ENCODE assay signal across 10 cellular contexts in genomic region chr18:79857082-79857661, GRCh38. TPM values are rescaled to one million over a fixed set of nuclear protein-coding genes. Genes with fewer than 3 reads are reported as not detected.
DNase-seq lines count a peak whose midpoint lies in the region; ATAC-seq and TF ChIP-seq lines count a peak whose summit lies in the region.
"Had no signal": no experiment of that assay in that cellular context is flagged by ENCODE, and none has a peak within 500 bp of the region (broad histone marks: within the 10 kb centered on the region; RNA-seq: fewer than 3 reads in every experiment).

No MANE protein-coding gene starts in this region.

- CTCF ChIA-PET in AG04450 (lab: Charles Lee): no interaction called here

- H3K9me3 ChIP-seq in AG04450 (ENCODE audit: control insufficient read depth, insufficient read depth, low read length): peaks cover 18% of the 10 kb centered on the region
- H3K9me3 ChIP-seq: vagina had no signal

- TF ChIP-seq CTCF in AG04450 (IDR thresholded peaks at IDR 0.05; ENCODE audit: low read depth, low read length) (no peak), astrocyte of the spinal cord (IDR thresholded peaks at IDR 0.05; ENCODE audit: low read depth, low read length) (no peak), GM13977 (IDR thresholded peaks at IDR 0.05; ENCODE audit: extremely low read depth, insufficient read depth, missing control alignments) (no peak)

- H3K27ac ChIP-seq in AG04450 (ENCODE audit: low read depth, low read length): no peak overlapping the region
- H3K27ac ChIP-seq: vagina had no signal

- peak overlapping the region; percentile 10; the same call in 1 of the 2 replicates for H3K4me3 ChIP-seq in AG04450 (ENCODE audit: low read depth, low read length)
- H3K4me3 ChIP-seq in astrocyte of the spinal cord (ENCODE audit: low read depth, low read length): no peak overlapping the region
- H3K4me3 ChIP-seq: skin epidermis, vagina had no signal

- no peak for ATAC-seq in HG03039 (IDR thresholded peaks at IDR 0.05; ENCODE audit: unreplicated experiment)
- ATAC-seq in GM21528 (IDR thresholded peaks at IDR 0.05; ENCODE audit: low FRiP score, unreplicated experiment): no peak

- peaks cover 12% of the 10 kb centered on the region for H3K27me3 ChIP-seq in AG04450 (ENCODE audit: control insufficient read depth, insufficient read depth, low read length)
- H3K27me3 ChIP-seq: vagina had no signal

- in situ Hi-C loops in astrocyte of the spinal cord (cut with HindIII; ENCODE audit: low sequenced_read_pairs): no loop called here
- in situ Hi-C loops in GM13977 (cut with MboI; ENCODE audit: low pct_unique_long_range_greater_than_20kb, low sequenced_read_pairs, unreplicated experiment): no loop called here

- DNase-seq in AG04450 (ENCODE audit: low read depth, low spot score) (no peak), HT1080 (ENCODE audit: low read depth) (peak; percentile 7), astrocyte of the spinal cord (ENCODE audit: low read depth, low spot score) (peak; percentile 17), iPS-NIHi7 (ENCODE audit: extremely low spot score) (peak; percentile 53), GM13977 (ENCODE audit: low spot score) (no peak)
- no peak for DNase-seq in stimulated activated CD4-positive, alpha-beta T cell treated with anti-CD3 and anti-CD28 coated beads, Interleukin-2, amount 100 ng/mL, for 48 hours

- POLR2A ChIA-PET in AG04450 (lab: Yijun Ruan, JAX): interaction anchor here (1.3 kb wide), 1 partner anchor 65 kb away, joined by 3 read pairs; no protein-coding TSS in a partner anchor

RNA-seq across cellular contexts. Expression of gene KCNG2, which starts 59.4 kb away (rescaled TPM):
- 0.38 and 0.57 TPM in 2 replicates for polyA plus RNA-seq in AG04450 (2011; rRNA removed)
- not detected in 2 replicates for polyA minus RNA-seq in AG04450 (2011; rRNA and poly(A)+ RNA removed)
- not detected in 2 replicates for total RNA-seq in HT1080 (2014; rRNA removed; shearing (Covaris generic))
- not detected in 2 replicates for polyA plus RNA-seq in HT1080 (2015; cell fraction: cytosol; rRNA removed)
- not detected in 2 replicates for polyA plus RNA-seq in HT1080 (2015; cell fraction: nucleus; rRNA removed)
- total RNA-seq: vagina had no signal

Comparison
In these comparisons a context has a peak if more than half of its experiments do, and no peak if none do; other contexts are left out.
1. DNase-seq: peak in HT1080 (single experiment), astrocyte of the spinal cord (single experiment) and iPS-NIHi7 (single experiment); none in AG04450 (single experiment), stimulated activated CD4-positive, alpha-beta T cell treated with anti-CD3 and anti-CD28 coated beads, Interleukin-2, amount 100 ng/mL, for 48 hours (0 of 2) and GM13977 (single experiment).